Comparison of ENCODE assay signal across 14 cellular contexts in the genomic region with DNA sequence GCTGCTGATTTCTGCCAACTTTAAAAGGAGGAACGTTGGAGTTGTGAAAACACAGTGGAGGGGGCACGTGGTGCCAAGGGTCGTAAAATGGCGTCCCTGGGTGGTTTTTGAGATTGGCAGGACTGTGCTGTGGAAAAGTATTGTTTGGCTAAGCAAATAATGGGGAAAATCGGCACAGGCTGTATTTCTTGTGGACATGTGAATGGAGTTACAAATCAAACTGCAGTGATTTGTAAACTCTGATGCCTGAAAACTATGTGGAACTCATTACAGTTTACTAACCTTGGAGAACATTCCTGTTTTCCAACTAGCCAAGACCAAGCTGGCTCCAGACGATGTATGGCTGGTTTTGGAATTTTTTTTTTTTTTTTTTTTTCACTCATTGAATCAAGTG.
DNase-seq lines count a peak whose midpoint lies in the region; ATAC-seq and TF ChIP-seq lines count a peak whose summit lies in the region.
"Had no signal": no experiment of that assay in that cellular context is flagged by ENCODE, and none has a peak within 500 bp of the region (broad histone marks: within the 10 kb centered on the region; RNA-seq: fewer than 3 reads in every experiment).

No MANE protein-coding gene starts in this region.

- TF ChIP-seq RAD21 in SK-N-SH (IDR thresholded peaks at IDR 0.05; ENCODE audit: low read length), result no peak

- no peaks in the 10 kb centered on the region for H3K27me3 Mint-ChIP-seq in activated CD4-positive, alpha-beta T cell treated with anti-CD3 and anti-CD28 coated beads, Interleukin-2, amount 10 ng/mL, durations not matched to agents 7 days and 5 days
- H3K27me3 Mint-ChIP-seq: stimulated activated naive CD8-positive, alpha-beta T cell treated with anti-CD3 and anti-CD28 coated beads, Interleukin-15, Interleukin-2, amounts not matched to agents 100 ng/mL and 50 ng/mL, for 24 hours had no signal

- no peaks in the 10 kb centered on the region for H3K4me1 Mint-ChIP-seq in activated CD4-positive, alpha-beta T cell treated with anti-CD3 and anti-CD28 coated beads, Interleukin-2, amount 10 ng/mL, durations not matched to agents 7 days and 5 days

- H3K36me3 ChIP-seq in SK-N-SH (replicated peaks in 1 of 2; ENCODE audit: control insufficient read depth in 1 of 2, insufficient read depth in 2 of 2, low read length in 1 of 2) (peaks cover 8 to 11% of the 10 kb centered on the region in 2 experiments), mesodermal cell (ENCODE audit: control insufficient read depth, insufficient read depth, low read length) (peaks cover 6% of the 10 kb centered on the region), spleen (peaks cover 0 to 7% (median 0%) of the 10 kb centered on the region in 6 donors), SJCRH30 (no peaks in the 10 kb centered on the region)

- CTCF ChIA-PET in SK-N-SH (lab: Yijun Ruan, JAX), result no interaction called here
- CTCF ChIA-PET in activated CD4-positive, alpha-beta T cell treated with anti-CD3 and anti-CD28 coated beads, Interleukin-2, amount 10 ng/mL, durations not matched to agents 7 days and 5 days (lab: Charles Lee), result interaction anchor here (1.0 kb wide), 1 partner anchor 44 kb away, joined by 3 read pairs; no protein-coding TSS in a partner anchor

- no peaks in the 10 kb centered on the region for H4K20me1 ChIP-seq in SK-N-SH (ENCODE audit: insufficient read depth)

- 77% methylated on average over 6 of the region's 6 CpGs for WGBS in SK-N-SH (ENCODE audit: low lambda C conversion rate)
- 74 to 78% methylated on average over 4 to 5 of the region's 6 CpGs for WGBS in mesodermal cell (ENCODE audit: insufficient coverage in 2 of 2), 2 experiments
- WGBS in spleen, 5 donors, result 76 to 83% (median 78%) methylated on average over 6 of the region's 6 CpGs

- no peaks in the 10 kb centered on the region for H3K79me2 ChIP-seq in SK-N-SH (ENCODE audit: insufficient read depth)

- H3K27me3 ChIP-seq in SK-N-SH (ENCODE audit: insufficient read depth) (no peaks in the 10 kb centered on the region), spleen (replicated peaks in 1 of 7) (no peaks in the 10 kb centered on the region), SJCRH30 (no peaks in the 10 kb centered on the region)

- H3K9ac ChIP-seq in SK-N-SH, result no peak overlapping the region

- TF ChIP-seq POLR2A in spleen (IDR thresholded peaks at IDR 0.05), result no peak

- H3K27ac Mint-ChIP-seq in activated CD4-positive, alpha-beta T cell treated with anti-CD3 and anti-CD28 coated beads, Interleukin-2, amount 10 ng/mL, durations not matched to agents 7 days and 5 days, result no peak overlapping the region
- H3K27ac Mint-ChIP-seq: stimulated activated naive CD8-positive, alpha-beta T cell treated with anti-CD3 and anti-CD28 coated beads, Interleukin-15, Interleukin-2, amounts not matched to agents 100 ng/mL and 50 ng/mL, for 24 hours had no signal

- peak overlapping the region in 1 of 2 experiments; percentile 94; a peak in 2 of 4 replicates for H3K27ac ChIP-seq in SK-N-SH (ENCODE audit: low read depth in 2 of 2, low read length in 1 of 2)
- no peak overlapping the region for H3K27ac ChIP-seq in coronary artery
- H3K27ac ChIP-seq in mesodermal cell (ENCODE audit: low read depth, low read length, severe bottlenecking), result peak overlapping the region; percentile 13
- H3K27ac ChIP-seq in spleen, result no peak overlapping the region
- H3K27ac ChIP-seq in SJCRH30, result no peak overlapping the region

- TF ChIP-seq CTCF in SK-N-SH (IDR thresholded peaks at IDR 0.05) (no peak), coronary artery (IDR thresholded peaks at IDR 0.05) (no peak), spleen (IDR thresholded peaks at IDR 0.05 in 8 of 11, conservative IDR thresholded peaks at IDR 0.05 in 3 of 11) (no peak)

- H3K36me3 Mint-ChIP-seq in activated CD4-positive, alpha-beta T cell treated with anti-CD3 and anti-CD28 coated beads, Interleukin-2, amount 10 ng/mL, durations not matched to agents 7 days and 5 days (ENCODE audit: low read depth), result no peaks in the 10 kb centered on the region

- no peak overlapping the region for H2AFZ ChIP-seq in SK-N-SH (ENCODE audit: low read depth)

- DNase-seq in SK-N-SH, result no peak
- no peak for DNase-seq in coronary artery (ENCODE audit: low spot score)
- no peak for DNase-seq in activated CD4-positive, alpha-beta T cell treated with anti-CD3 and anti-CD28 coated beads, Interleukin-2, amount 10 ng/mL, durations not matched to agents 7 days and 5 days
- no peak for DNase-seq in spleen
- no peak for DNase-seq in SJCRH30
- DNase-seq in NCI-H2081 treated with DMSO at 0.1 percent for 48 hours (lab: John Stamatoyannopoulos, UW), result no peak
- DNase-seq: 8988T; activated naive CD4-positive, alpha-beta T cell treated with anti-CD3 and anti-CD28 coated beads, Interleukin-2, amount 50 U/mL, for 16 hours; DND-41; NCI-H2029; stimulated activated CD4-positive, alpha-beta T cell treated with anti-CD3 and anti-CD28 coated beads, Interleukin-2, amount 100 ng/mL, for 24 hours had no signal

- H3K9me3 Mint-ChIP-seq in activated CD4-positive, alpha-beta T cell treated with anti-CD3 and anti-CD28 coated beads, Interleukin-2, amount 10 ng/mL, durations not matched to agents 7 days and 5 days, result no peaks in the 10 kb centered on the region
- H3K9me3 Mint-ChIP-seq: stimulated activated naive CD8-positive, alpha-beta T cell treated with anti-CD3 and anti-CD28 coated beads, Interleukin-15, Interleukin-2, amounts not matched to agents 100 ng/mL and 50 ng/mL, for 24 hours had no signal

- H3K4me3 Mint-ChIP-seq in activated CD4-positive, alpha-beta T cell treated with anti-CD3 and anti-CD28 coated beads, Interleukin-2, amount 10 ng/mL, durations not matched to agents 7 days and 5 days, result no peak overlapping the region
- H3K4me3 Mint-ChIP-seq: stimulated activated naive CD8-positive, alpha-beta T cell treated with anti-CD3 and anti-CD28 coated beads, Interleukin-15, Interleukin-2, amounts not matched to agents 100 ng/mL and 50 ng/mL, for 24 hours had no signal

- POLR2A ChIA-PET in SK-N-SH (lab: Yijun Ruan, JAX), result no interaction called here
- POLR2A ChIA-PET in activated CD4-positive, alpha-beta T cell treated with anti-CD3 and anti-CD28 coated beads, Interleukin-2, amount 10 ng/mL, durations not matched to agents 7 days and 5 days (lab: Charles Lee), result no interaction called here

- peak; percentile 11; the same call in 1 of the 3 replicates for ATAC-seq in SK-N-SH treated with all-trans-retinoic acid at 6 μM for 48 hours

- H3K4me1 ChIP-seq in SK-N-SH (ENCODE audit: control insufficient read depth in 1 of 2, insufficient read depth in 2 of 2, low read depth in 1 of 2, low read length in 1 of 2) (peaks cover 0 to 37% of the 10 kb centered on the region in 2 experiments; a peak in 3 of 4 replicates), mesodermal cell (ENCODE audit: control insufficient read depth, insufficient read depth, low read length, poor library complexity, severe bottlenecking) (peaks cover 21% of the 10 kb centered on the region), spleen (no peaks in the 10 kb centered on the region), SJCRH30 (no peaks in the 10 kb centered on the region)

- H3K4me3 ChIP-seq in SK-N-SH (ENCODE audit: low read depth in 2 of 2, low read length in 1 of 2), result no peak overlapping the region
- H3K4me3 ChIP-seq in coronary artery, result peak overlapping the region; percentile 6
- no peak overlapping the region for H3K4me3 ChIP-seq in mesodermal cell (ENCODE audit: extremely low read depth, insufficient read depth, low read length, poor library complexity, severe bottlenecking)
- no peak overlapping the region for H3K4me3 ChIP-seq in spleen
- H3K4me3 ChIP-seq in SJCRH30, result no peak overlapping the region

- H3K9me2 ChIP-seq in SK-N-SH, result no peaks in the 10 kb centered on the region

- H3K4me2 ChIP-seq in SK-N-SH, result no peak overlapping the region

- no peak for TF ChIP-seq EP300 in SK-N-SH (IDR thresholded peaks at IDR 0.05; ENCODE audit: borderline replicate concordance in 1 of 2, low read depth in 1 of 2, low read length in 1 of 2)

- intact Hi-C loops in spleen (cut with DNase I; ENCODE audit: low total_unique reads), result no loop called here

- peaks cover 14% of the 10 kb centered on the region for H3F3A ChIP-seq in SK-N-SH (replicated peaks; ENCODE audit: insufficient read depth)

- no peaks in the 10 kb centered on the region for H3K9me3 ChIP-seq in SK-N-SH
- H3K9me3 ChIP-seq in mesodermal cell (ENCODE audit: control insufficient read depth, low read length), result no peaks in the 10 kb centered on the region
- no peaks in the 10 kb centered on the region for H3K9me3 ChIP-seq in spleen
- no peaks in the 10 kb centered on the region for H3K9me3 ChIP-seq in SJCRH30 (replicated peaks)

TF ChIP-seq in SK-N-SH treated with all-trans-retinoic acid at 6 μM for 48 hours, 23 proteins besides CTCF, POLR2A, EP300 and RAD21:
- no peak for TF ChIP-seq ZFP3 (CRISPR knock-in tag; IDR thresholded peaks at IDR 0.05)
- no peak for TF ChIP-seq RARB (CRISPR knock-in tag; IDR thresholded peaks at IDR 0.05)
- no peak for TF ChIP-seq PPARA (CRISPR knock-in tag; IDR thresholded peaks at IDR 0.05; ENCODE audit: borderline replicate concordance)
- no peak for TF ChIP-seq GLIS3 (CRISPR knock-in tag; IDR thresholded peaks at IDR 0.05)
- no peak for TF ChIP-seq TOX (CRISPR knock-in tag; IDR thresholded peaks at IDR 0.05; ENCODE audit: borderline replicate concordance)
- TF ChIP-seq TCF4 (CRISPR knock-in tag; IDR thresholded peaks at IDR 0.05; ENCODE audit: borderline replicate concordance), result no peak

TF ChIP-seq in SK-N-SH, 30 proteins besides CTCF, POLR2A, EP300 and RAD21 (continues in another document):
- TF ChIP-seq, protein P1, sequence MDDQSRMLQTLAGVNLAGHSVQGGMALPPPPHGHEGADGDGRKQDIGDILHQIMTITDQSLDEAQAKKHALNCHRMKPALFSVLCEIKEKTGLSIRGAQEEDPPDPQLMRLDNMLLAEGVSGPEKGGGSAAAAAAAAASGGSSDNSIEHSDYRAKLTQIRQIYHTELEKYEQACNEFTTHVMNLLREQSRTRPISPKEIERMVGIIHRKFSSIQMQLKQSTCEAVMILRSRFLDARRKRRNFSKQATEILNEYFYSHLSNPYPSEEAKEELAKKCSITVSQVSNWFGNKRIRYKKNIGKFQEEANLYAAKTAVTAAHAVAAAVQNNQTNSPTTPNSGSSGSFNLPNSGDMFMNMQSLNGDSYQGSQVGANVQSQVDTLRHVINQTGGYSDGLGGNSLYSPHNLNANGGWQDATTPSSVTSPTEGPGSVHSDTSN (IDR thresholded peaks at IDR 0.05), result no peak
- no peak for TF ChIP-seq FOSL2 (IDR thresholded peaks at IDR 0.05; ENCODE audit: borderline replicate concordance, low read depth)
